ENCODE assay signal across 20 cellular contexts in genomic region chr15:43266386-43266785, GRCh38. TPM values are rescaled to one million over a fixed set of nuclear protein-coding genes. Genes with fewer than 3 reads are reported as not detected.
A peak's percentile ranks its signal among the peaks of the same experiment; 100 is the strongest.
DNase-seq lines count a peak whose midpoint lies in the region; FAIRE-seq and TF ChIP-seq lines count a peak whose summit lies in the region.
"Had no signal": no experiment of that assay in that cellular context is flagged by ENCODE, and none has a peak within 500 bp of the region (broad histone marks: within the 10 kb centered on the region; RNA-seq: fewer than 3 reads in every experiment).

No MANE protein-coding gene starts in this region.

- peak; percentile 1 for DNase-seq in activated CD4-positive, alpha-beta T cell treated with anti-CD3 and anti-CD28 coated beads for 1 hour
- no peak for DNase-seq in activated CD4-positive, alpha-beta T cell treated with anti-CD3 and anti-CD28 coated beads, Interleukin-2, amount 50 U/mL, for 48 hours
- DNase-seq in bronchial epithelial cell (ENCODE audit: low read depth) (no peak), islet precursor cell (peak; percentile 37), suprapubic skin (ENCODE audit: low spot score in 2 of 2) (no peak), NCI-H1930 (lab: John Stamatoyannopoulos, UW) (no peak), GM12891 (ENCODE audit: insufficient read length, low spot score) (no peak), D721Med (ENCODE audit: insufficient read length, low spot score) (no peak)
- DNase-seq: COR-L47, DND-41, GF-D8, GM23248, H7 had no signal

- no peaks in the 10 kb centered on the region for H3K36me3 ChIP-seq in bronchial epithelial cell (ENCODE audit: control insufficient read depth, insufficient read depth, low read length)
- no peaks in the 10 kb centered on the region for H3K36me3 ChIP-seq in suprapubic skin

- peaks cover 8% of the 10 kb centered on the region for H3K4me1 ChIP-seq in suprapubic skin

- peak; percentile 28 for FAIRE-seq in bronchial epithelial cell (lab: Jason Lieb, UNC)
- FAIRE-seq in GM12891 (lab: Jason Lieb, UNC), result no peak
- FAIRE-seq in D721Med (lab: Jason Lieb, UNC), result no peak
- FAIRE-seq: HepG2, HTR-8/SVneo had no signal

- no peaks in the 10 kb centered on the region for H3K9me3 ChIP-seq in suprapubic skin

- TF ChIP-seq POLR2A in suprapubic skin (IDR thresholded peaks at IDR 0.05) (no peak), GM12891 (IDR thresholded peaks at IDR 0.05; ENCODE audit: low read depth, low read length) (no peak)

- H3K4me3 ChIP-seq in bronchial epithelial cell (ENCODE audit: low read depth, low read length), result no peak overlapping the region
- H3K4me3 ChIP-seq in suprapubic skin, result peak overlapping the region; percentile 10
- H3K4me3 ChIP-seq: GM23248 had no signal

- 80% methylated on average over 2 of the region's 2 CpGs for WGBS in suprapubic skin

- TF ChIP-seq CTCF in bronchial epithelial cell (IDR thresholded peaks at IDR 0.05; ENCODE audit: insufficient read depth, low read length, severe bottlenecking) (no peak), suprapubic skin (IDR thresholded peaks at IDR 0.05) (no peak), D721Med (IDR thresholded peaks at IDR 0.05; ENCODE audit: insufficient read depth, missing control alignments) (no peak)

- no peak for TF ChIP-seq EP300 in suprapubic skin (IDR thresholded peaks at IDR 0.05)

- H3K27ac ChIP-seq in suprapubic skin, result peak overlapping the region; percentile 65
- H3K27ac ChIP-seq: 22Rv1, GM23248 had no signal

- H3K27me3 ChIP-seq in bronchial epithelial cell (ENCODE audit: control insufficient read depth, insufficient read depth, low read length), result peaks cover 2% of the 10 kb centered on the region
- H3K27me3 ChIP-seq in suprapubic skin, result no peaks in the 10 kb centered on the region

TF ChIP-seq in GM12891, 5 proteins besides CTCF, POLR2A, EP300 and RAD21:
- TF ChIP-seq TAF1 (IDR thresholded peaks at IDR 0.05; ENCODE audit: low read depth, low read length) (no peak), POLR2AphosphoS5 (IDR thresholded peaks at IDR 0.05; ENCODE audit: low read depth, low read length) (no peak), POU2F2 (IDR thresholded peaks at IDR 0.05; ENCODE audit: low read depth, low read length) (no peak), SPI1 (IDR thresholded peaks at IDR 0.05; ENCODE audit: low read depth, low read length) (no peak), PAX5 (IDR thresholded peaks at IDR 0.05; ENCODE audit: insufficient read depth, low read length, severe bottlenecking) (no peak)

RNA-seq across cellular contexts. Expression of gene TGM5, which starts 0.3 kb away (rescaled TPM):
- total RNA-seq in bronchial epithelial cell (under 0.01 and 1.8 TPM in 2 replicates), suprapubic skin (100 to 1,000 TPM in 1 of 4 donors, 10 to 100 TPM in 3; 61.6 to 146 (median 69.3) TPM)
- 6.7 TPM for polyA plus RNA-seq in GM12891 (2012; ENCODE audit: low read depth, missing spikeins)
- total RNA-seq: A673; CD8-positive, alpha-beta T cell; GM23248; H7 had no signal
- polyA plus RNA-seq: BJ, CD14-positive monocyte, GM23248 had no signal

RNA-seq across cellular contexts. Expression of gene TGM7, which starts 35.7 kb away (rescaled TPM):
- total RNA-seq in bronchial epithelial cell (not detected in 2 replicates), suprapubic skin (not detected)
- not detected for polyA plus RNA-seq in GM12891 (2012; ENCODE audit: low read depth, missing spikeins)
- total RNA-seq: A673; CD8-positive, alpha-beta T cell; GM23248; H7; HepG2 had no signal
- polyA plus RNA-seq: BJ, CD14-positive monocyte, GM23248, HepG2 had no signal

RNA-seq across cellular contexts. Expression of gene EPB42, which starts 45.6 kb away (rescaled TPM):
- total RNA-seq in bronchial epithelial cell, result not detected in 2 replicates
- not detected for total RNA-seq in suprapubic skin
- not detected for polyA plus RNA-seq in GM12891 (2012; ENCODE audit: low read depth, missing spikeins)
- total RNA-seq: A673; CD8-positive, alpha-beta T cell; GM23248; H7; HepG2 had no signal
- polyA plus RNA-seq: BJ, GM23248, HepG2 had no signal

Comparison
In these comparisons a context has a peak if more than half of its experiments do, and no peak if none do; other contexts are left out.
1. DNase-seq: peak in activated CD4-positive, alpha-beta T cell treated with anti-CD3 and anti-CD28 coated beads for 1 hour (single experiment) and islet precursor cell (single experiment); none in activated CD4-positive, alpha-beta T cell treated with anti-CD3 and anti-CD28 coated beads, Interleukin-2, amount 50 U/mL, for 48 hours (0 of 2), bronchial epithelial cell (single experiment), suprapubic skin (0 of 2), NCI-H1930 (0 of 2), GM12891 (single experiment) and D721Med (single experiment).
2. RNA of gene TGM5, which starts 0.3 kb away (total RNA-seq): 61.6 to 146 TPM in suprapubic skin; under 0.01 to 1.8 TPM in bronchial epithelial cell; every median in the first group is over 10 times any median in the second.